26 cellular contexts compared by ENCODE assay signal in genomic region chr20:43023836-43024235, GRCh38.
"Had no signal": no experiment of that assay in that cellular context is flagged by ENCODE, and none has a peak within 500 bp of the region (broad histone marks: within the 10 kb centered on the region; RNA-seq: fewer than 3 reads in every experiment).

No MANE protein-coding gene starts in this region.

- H3K27me3 Mint-ChIP-seq: stimulated activated naive B cell treated with anti-CD40 and anti-IgM and Interleukin-4, amounts not matched to agents 10 μg/mL and 1 μg/mL and 100 μg/mL, for 72 hours; stimulated activated naive CD8-positive, alpha-beta T cell treated with anti-CD3 and anti-CD28 coated beads, Interleukin-15, Interleukin-2, amounts not matched to agents 100 ng/mL and 50 ng/mL, for 24 hours had no signal

- H3K27ac Mint-ChIP-seq: naive thymus-derived CD4-positive, alpha-beta T cell; natural killer cell; nephron; neural progenitor cell; stimulated activated effector memory CD8-positive, alpha-beta T cell treated with anti-CD3 and anti-CD28 coated beads, Interleukin-12 subunit alpha, Interleukin-12 subunit beta, amount 100 ng/mL, for 72 hours; stimulated activated naive B cell treated with anti-CD40 and anti-IgM and Interleukin-4, amounts not matched to agents 10 μg/mL and 1 μg/mL and 100 μg/mL, for 72 hours; stimulated activated naive CD8-positive, alpha-beta T cell treated with anti-CD3 and anti-CD28 coated beads, Interleukin-15, Interleukin-2, amounts not matched to agents 100 ng/mL and 50 ng/mL, for 24 hours had no signal

- H3K4me1 Mint-ChIP-seq: naive thymus-derived CD4-positive, alpha-beta T cell; natural killer cell; neural progenitor cell; stimulated activated effector memory CD8-positive, alpha-beta T cell treated with anti-CD3 and anti-CD28 coated beads, Interleukin-12 subunit alpha, Interleukin-12 subunit beta, amount 100 ng/mL, for 72 hours; stimulated activated naive B cell treated with anti-CD40 and anti-IgM and Interleukin-4, amounts not matched to agents 10 μg/mL and 1 μg/mL and 100 μg/mL, for 72 hours had no signal

- H3K36me3 Mint-ChIP-seq: naive thymus-derived CD4-positive, alpha-beta T cell; natural killer cell; neural progenitor cell; stimulated activated effector memory CD8-positive, alpha-beta T cell treated with anti-CD3 and anti-CD28 coated beads, Interleukin-12 subunit alpha, Interleukin-12 subunit beta, amount 100 ng/mL, for 72 hours; stimulated activated naive B cell treated with anti-CD40 and anti-IgM and Interleukin-4, amounts not matched to agents 10 μg/mL and 1 μg/mL and 100 μg/mL, for 72 hours had no signal

- DNase-seq: naive thymus-derived CD4-positive, alpha-beta T cell; natural killer cell; nucleus accumbens; ovary; psoas muscle; right cardiac atrium; right lobe of liver; sigmoid colon; small intestine; stimulated activated CD4-positive, alpha-beta T cell treated with anti-CD3 and anti-CD28 coated beads, Interleukin-15, amount 100 ng/mL, for 24 hours; stimulated activated CD4-positive, alpha-beta T cell treated with anti-CD3 and anti-CD28 coated beads, Interleukin-2, amount 100 ng/mL, for 24 hours; stimulated activated CD4-positive, alpha-beta T cell treated with anti-CD3 and anti-CD28 coated beads, Interleukin-2, amount 100 ng/mL, for 48 hours; stimulated activated CD4-positive, alpha-beta T cell treated with anti-CD3 and anti-CD28 coated beads, Interleukin-4, amount 100 ng/mL, for 24 hours; stimulated activated naive B cell treated with anti-CD40 and anti-IgM and Interleukin-4, amounts not matched to agents 10 μg/mL and 1 μg/mL and 100 μg/mL, for 72 hours; stimulated activated naive CD4-positive, alpha-beta T cell treated with Interleukin-2 at 50 U/mL for 16 hours; stomach; tibial artery; transverse colon; upper lobe of left lung had no signal

- H3K36me3 ChIP-seq: neural progenitor cell, neutrophil, ovary, right lobe of liver, sigmoid colon, stomach, tibial artery, transverse colon, upper lobe of left lung, vagina had no signal

- H3K4me3 ChIP-seq: neural progenitor cell, ovary, psoas muscle, right lobe of liver, sigmoid colon, stomach, tibial artery, transverse colon, upper lobe of left lung, vagina had no signal

- H3K9me3 ChIP-seq: neutrophil, ovary, psoas muscle, right lobe of liver, sigmoid colon, stomach, tibial artery, transverse colon, upper lobe of left lung, vagina had no signal

- H3K27me3 ChIP-seq: neural progenitor cell, neutrophil, ovary, right lobe of liver, sigmoid colon, stomach, tibial artery, transverse colon, upper lobe of left lung, vagina had no signal

- H3K9me3 Mint-ChIP-seq: natural killer cell; neural progenitor cell; stimulated activated naive B cell treated with anti-CD40 and anti-IgM and Interleukin-4, amounts not matched to agents 10 μg/mL and 1 μg/mL and 100 μg/mL, for 72 hours; stimulated activated naive CD8-positive, alpha-beta T cell treated with anti-CD3 and anti-CD28 coated beads, Interleukin-15, Interleukin-2, amounts not matched to agents 100 ng/mL and 50 ng/mL, for 24 hours had no signal

- H3K4me1 ChIP-seq: neural progenitor cell, psoas muscle, right lobe of liver, sigmoid colon, stomach, tibial artery, transverse colon, upper lobe of left lung, vagina had no signal

- H3K27ac ChIP-seq: neural progenitor cell, neutrophil, ovary, parathyroid adenoma, psoas muscle, right lobe of liver, sigmoid colon, stomach, tibial artery, transverse colon, upper lobe of left lung, vagina had no signal

- H3K4me3 Mint-ChIP-seq: naive thymus-derived CD4-positive, alpha-beta T cell; natural killer cell; nephron; neural progenitor cell; stimulated activated effector memory CD8-positive, alpha-beta T cell treated with anti-CD3 and anti-CD28 coated beads, Interleukin-12 subunit alpha, Interleukin-12 subunit beta, amount 100 ng/mL, for 72 hours; stimulated activated naive B cell treated with anti-CD40 and anti-IgM and Interleukin-4, amounts not matched to agents 10 μg/mL and 1 μg/mL and 100 μg/mL, for 72 hours; stimulated activated naive CD8-positive, alpha-beta T cell treated with anti-CD3 and anti-CD28 coated beads, Interleukin-15, Interleukin-2, amounts not matched to agents 100 ng/mL and 50 ng/mL, for 24 hours had no signal
